Comparison of ENCODE assay signal across 1 cellular context in genomic region chr19:37920591-37921450, GRCh38.
TF ChIP-seq lines count a peak whose summit lies in the region.

No MANE protein-coding gene starts in this region.

TF ChIP-seq in GM12878, 131 proteins besides CTCF, POLR2A, EP300 and RAD21:
- TF ChIP-seq BCL3 (IDR thresholded peaks at IDR 0.05; ENCODE audit: borderline replicate concordance, insufficient read depth, low read depth, low read length, poor library complexity, severe bottlenecking) (peak; percentile 37), RELB (IDR thresholded peaks at IDR 0.05; ENCODE audit: low read depth) (no peak), BHLHE40 (IDR thresholded peaks at IDR 0.05; ENCODE audit: borderline replicate concordance in 1 of 2, low read depth in 2 of 2, low read length in 1 of 2) (peak in 1 of 2 experiments; percentile 27; a peak in 1 of 4 replicates), MTA3 (IDR thresholded peaks at IDR 0.05; ENCODE audit: borderline replicate concordance, low read length) (0 out of 2 replicates have a peak, but pooled peaks have one; percentile 51), IKZF1 (conservative IDR thresholded peaks at IDR 0.05) (no peak), IRF4 (IDR thresholded peaks at IDR 0.05; ENCODE audit: low read depth, low read length) (0 out of 2 replicates have a peak, but pooled peaks have one; percentile 6), RUNX3 (IDR thresholded peaks at IDR 0.05; ENCODE audit: low read length) (peak; percentile 1; the same call in 1 of the 2 replicates), EED (IDR thresholded peaks at IDR 0.05; ENCODE audit: low read depth) (peak; percentile 67)
TF ChIP-seq in GM12878: peak in this region for 6.
